ENCODE assay signal across 1 cellular context in the genomic region with DNA sequence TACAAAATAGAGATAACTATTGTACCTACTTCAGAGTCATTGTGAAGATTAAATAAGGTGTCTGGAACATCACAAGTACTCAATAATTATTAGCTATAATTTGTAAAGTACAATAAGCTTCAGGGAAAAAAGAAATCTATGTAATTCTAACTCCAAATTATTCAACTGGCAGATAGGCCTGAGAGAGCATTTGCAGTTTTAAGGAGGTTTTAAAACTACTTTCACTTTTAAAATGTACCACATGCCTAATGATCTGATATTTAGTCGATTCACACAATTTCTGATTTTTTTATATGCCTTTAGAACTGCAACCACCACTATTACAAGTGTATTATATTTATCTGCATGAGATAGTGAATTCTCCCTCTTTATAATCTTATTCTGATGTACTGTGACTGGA.
TF ChIP-seq lines count a peak whose summit lies in the region.

No MANE protein-coding gene starts in this region.

TF ChIP-seq in A549, 52 proteins besides CTCF, POLR2A, EP300 and RAD21 (continued from another document):
- TF ChIP-seq, protein P1, sequence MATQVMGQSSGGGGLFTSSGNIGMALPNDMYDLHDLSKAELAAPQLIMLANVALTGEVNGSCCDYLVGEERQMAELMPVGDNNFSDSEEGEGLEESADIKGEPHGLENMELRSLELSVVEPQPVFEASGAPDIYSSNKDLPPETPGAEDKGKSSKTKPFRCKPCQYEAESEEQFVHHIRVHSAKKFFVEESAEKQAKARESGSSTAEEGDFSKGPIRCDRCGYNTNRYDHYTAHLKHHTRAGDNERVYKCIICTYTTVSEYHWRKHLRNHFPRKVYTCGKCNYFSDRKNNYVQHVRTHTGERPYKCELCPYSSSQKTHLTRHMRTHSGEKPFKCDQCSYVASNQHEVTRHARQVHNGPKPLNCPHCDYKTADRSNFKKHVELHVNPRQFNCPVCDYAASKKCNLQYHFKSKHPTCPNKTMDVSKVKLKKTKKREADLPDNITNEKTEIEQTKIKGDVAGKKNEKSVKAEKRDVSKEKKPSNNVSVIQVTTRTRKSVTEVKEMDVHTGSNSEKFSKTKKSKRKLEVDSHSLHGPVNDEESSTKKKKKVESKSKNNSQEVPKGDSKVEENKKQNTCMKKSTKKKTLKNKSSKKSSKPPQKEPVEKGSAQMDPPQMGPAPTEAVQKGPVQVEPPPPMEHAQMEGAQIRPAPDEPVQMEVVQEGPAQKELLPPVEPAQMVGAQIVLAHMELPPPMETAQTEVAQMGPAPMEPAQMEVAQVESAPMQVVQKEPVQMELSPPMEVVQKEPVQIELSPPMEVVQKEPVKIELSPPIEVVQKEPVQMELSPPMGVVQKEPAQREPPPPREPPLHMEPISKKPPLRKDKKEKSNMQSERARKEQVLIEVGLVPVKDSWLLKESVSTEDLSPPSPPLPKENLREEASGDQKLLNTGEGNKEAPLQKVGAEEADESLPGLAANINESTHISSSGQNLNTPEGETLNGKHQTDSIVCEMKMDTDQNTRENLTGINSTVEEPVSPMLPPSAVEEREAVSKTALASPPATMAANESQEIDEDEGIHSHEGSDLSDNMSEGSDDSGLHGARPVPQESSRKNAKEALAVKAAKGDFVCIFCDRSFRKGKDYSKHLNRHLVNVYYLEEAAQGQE (IDR thresholded peaks at IDR 0.05): no peak
- TF ChIP-seq ZC3H11A (IDR thresholded peaks at IDR 0.05) (no peak), RARB (CRISPR knock-in tag; IDR thresholded peaks at IDR 0.05) (no peak), ESRRA (IDR thresholded peaks at IDR 0.05; ENCODE audit: borderline replicate concordance, low read length) (no peak), NFE2L2 (conservative IDR thresholded peaks at IDR 0.05; ENCODE audit: low read length) (no peak), FOSL2 (IDR thresholded peaks at IDR 0.05) (no peak), FOSL2 (CRISPR knock-in tag; IDR thresholded peaks at IDR 0.05) (no peak)
